In the genomic region with DNA sequence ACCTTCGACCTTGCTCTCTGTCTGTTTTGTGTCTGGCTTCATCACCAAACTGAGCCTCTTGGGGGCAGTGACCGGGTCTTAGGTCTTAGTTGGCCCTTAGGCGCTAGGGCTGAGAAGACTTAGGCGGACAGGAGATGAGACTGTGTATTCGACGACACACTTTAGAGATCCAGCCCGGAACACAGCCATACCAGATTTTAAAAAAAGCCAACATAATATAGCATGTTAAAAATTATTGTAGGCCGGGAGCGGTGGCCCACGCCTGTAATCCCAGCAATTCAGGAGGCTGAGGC, we compare ENCODE assay signal across 7 cellular contexts. TPM values are rescaled to one million over a fixed set of nuclear protein-coding genes. Genes with fewer than 3 reads are reported as not detected.
DNase-seq lines count a peak whose midpoint lies in the region; ATAC-seq and TF ChIP-seq lines count a peak whose summit lies in the region.

No MANE protein-coding gene starts in this region.

- intact Hi-C loops in activated CD4-positive, alpha-beta memory T cell treated with anti-CD3 and anti-CD28 coated beads for 36 hours (cut with micrococcal nuclease): no loop called here

- no peak for TF ChIP-seq CTCF in HEK293 (tag by site-specific recombination; IDR thresholded peaks at IDR 0.05)

- H3K4me1 ChIP-seq in HEK293 (ENCODE audit: control insufficient read depth, insufficient read depth, low read length): peaks cover 6% of the 10 kb centered on the region
- H3K4me1 ChIP-seq in iPS-15b (ENCODE audit: control insufficient read depth, insufficient read depth, low read length): peaks cover 5% of the 10 kb centered on the region

- H3K36me3 Mint-ChIP-seq in activated CD4-positive, alpha-beta memory T cell treated with anti-CD3 and anti-CD28 coated beads for 36 hours: no peaks in the 10 kb centered on the region
- H3K36me3 Mint-ChIP-seq in stimulated activated naive B cell treated with anti-CD40 and anti-IgM and Interleukin-4, amounts not matched to agents 10 μg/mL and 1 μg/mL and 100 μg/mL, for 72 hours: no peaks in the 10 kb centered on the region

- H3K36me3 ChIP-seq in HEK293 (ENCODE audit: control insufficient read depth in 2 of 2, insufficient read depth in 1 of 2, low read length in 2 of 2): no peaks in the 10 kb centered on the region
- no peaks in the 10 kb centered on the region for H3K36me3 ChIP-seq in iPS-15b (ENCODE audit: control insufficient read depth, insufficient read depth, low read length)

- peak overlapping the region; percentile 96 for H3K27ac ChIP-seq in HEK293 (ENCODE audit: extremely low read depth, low read depth, low read length)

- no peak overlapping the region for H3K27ac Mint-ChIP-seq in activated CD4-positive, alpha-beta memory T cell treated with anti-CD3 and anti-CD28 coated beads for 36 hours
- H3K27ac Mint-ChIP-seq in stimulated activated naive B cell treated with anti-CD40 and anti-IgM and Interleukin-4, amounts not matched to agents 10 μg/mL and 1 μg/mL and 100 μg/mL, for 72 hours: peak overlapping the region; percentile 37

- no peak for DNase-seq in activated CD4-positive, alpha-beta memory T cell treated with anti-CD3 and anti-CD28 coated beads for 36 hours
- no peak for DNase-seq in stimulated activated naive B cell treated with anti-CD40 and anti-IgM and Interleukin-4, amounts not matched to agents 10 μg/mL and 1 μg/mL and 100 μg/mL, for 72 hours
- DNase-seq in stimulated activated CD4-positive, alpha-beta T cell treated with anti-CD3 and anti-CD28 coated beads, Interleukin-1b, Interleukin-23, amount 100 ng/mL, for 48 hours: no peak
- no peak for DNase-seq in cerebellar cortex (ENCODE audit: low spot score)
- no peak for DNase-seq in ecto neural progenitor cell (ENCODE audit: low spot score)

- H3K4me3 ChIP-seq in HEK293 (ENCODE audit: low read depth, low read length): no peak overlapping the region
- peak overlapping the region; percentile 60 for H3K4me3 ChIP-seq in iPS-15b (ENCODE audit: low read depth, low read length)

- POLR2A ChIA-PET in HEK293 (lab: Yijun Ruan, JAX): interaction anchor here (1.8 kb wide), 1 partner anchor 20 kb away, joined by 7 read pairs; a partner anchor contains a TSS
- POLR2A ChIA-PET in activated CD4-positive, alpha-beta memory T cell treated with anti-CD3 and anti-CD28 coated beads for 36 hours (lab: Charles Lee): interaction anchor here (1.9 kb wide), 1 partner anchor 20 kb away, joined by 6 read pairs; a partner anchor contains a TSS

- no peak for ATAC-seq in stimulated activated naive B cell treated with anti-CD40 and anti-IgM and Interleukin-4, amounts not matched to agents 10 μg/mL and 1 μg/mL and 100 μg/mL, for 72 hours (replicated peaks)

- H3K27me3 ChIP-seq in iPS-15b (ENCODE audit: control insufficient read depth, insufficient read depth, low read length): no peaks in the 10 kb centered on the region

- CTCF ChIA-PET in HEK293 (lab: Yijun Ruan, JAX): no interaction called here
- CTCF ChIA-PET in activated CD4-positive, alpha-beta memory T cell treated with anti-CD3 and anti-CD28 coated beads for 36 hours (lab: Charles Lee): no interaction called here

- peaks cover 5% of the 10 kb centered on the region for H3K9me3 Mint-ChIP-seq in activated CD4-positive, alpha-beta memory T cell treated with anti-CD3 and anti-CD28 coated beads for 36 hours
- H3K9me3 Mint-ChIP-seq in stimulated activated naive B cell treated with anti-CD40 and anti-IgM and Interleukin-4, amounts not matched to agents 10 μg/mL and 1 μg/mL and 100 μg/mL, for 72 hours: peaks cover 0 to 6% of the 10 kb centered on the region in 2 donors

- no peaks in the 10 kb centered on the region for H3K9me3 ChIP-seq in HEK293 (ENCODE audit: control insufficient read depth, insufficient read depth, low read depth, low read length)
- H3K9me3 ChIP-seq in iPS-15b (ENCODE audit: control insufficient read depth, insufficient read depth, low read length): no peaks in the 10 kb centered on the region

- H3K4me3 Mint-ChIP-seq in activated CD4-positive, alpha-beta memory T cell treated with anti-CD3 and anti-CD28 coated beads for 36 hours: peak overlapping the region; percentile 23
- H3K4me3 Mint-ChIP-seq in stimulated activated naive B cell treated with anti-CD40 and anti-IgM and Interleukin-4, amounts not matched to agents 10 μg/mL and 1 μg/mL and 100 μg/mL, for 72 hours: peak overlapping the region; percentile 71 to 79

- H3K9ac ChIP-seq in iPS-15b (ENCODE audit: low read depth, low read length): no peak overlapping the region

- H3K27me3 Mint-ChIP-seq in activated CD4-positive, alpha-beta memory T cell treated with anti-CD3 and anti-CD28 coated beads for 36 hours: peaks cover 5% of the 10 kb centered on the region
- no peaks in the 10 kb centered on the region for H3K27me3 Mint-ChIP-seq in stimulated activated naive B cell treated with anti-CD40 and anti-IgM and Interleukin-4, amounts not matched to agents 10 μg/mL and 1 μg/mL and 100 μg/mL, for 72 hours

- H3K4me1 Mint-ChIP-seq in activated CD4-positive, alpha-beta memory T cell treated with anti-CD3 and anti-CD28 coated beads for 36 hours (ENCODE audit: low read depth): peaks cover 34% of the 10 kb centered on the region
- peaks cover 27 to 63% of the 10 kb centered on the region in 2 donors for H3K4me1 Mint-ChIP-seq in stimulated activated naive B cell treated with anti-CD40 and anti-IgM and Interleukin-4, amounts not matched to agents 10 μg/mL and 1 μg/mL and 100 μg/mL, for 72 hours

TF ChIP-seq in HEK293, 187 proteins besides CTCF, POLR2A, EP300 and RAD21:
- no peak for TF ChIP-seq ZIC2 (tag by site-specific recombination; IDR thresholded peaks at IDR 0.05)
- TF ChIP-seq ZNF561 (tag by site-specific recombination; IDR thresholded peaks at IDR 0.05; ENCODE audit: borderline replicate concordance): no peak
- TF ChIP-seq, protein P1, sequence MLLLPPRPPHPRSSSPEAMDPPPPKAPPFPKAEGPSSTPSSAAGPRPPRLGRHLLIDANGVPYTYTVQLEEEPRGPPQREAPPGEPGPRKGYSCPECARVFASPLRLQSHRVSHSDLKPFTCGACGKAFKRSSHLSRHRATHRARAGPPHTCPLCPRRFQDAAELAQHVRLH (tag by site-specific recombination; IDR thresholded peaks at IDR 0.05): 0 out of 2 replicates have a peak, but pooled peaks have one; percentile 3
- TF ChIP-seq ZNF777 (tag by site-specific recombination; IDR thresholded peaks at IDR 0.05; ENCODE audit: borderline replicate concordance): no peak
- TF ChIP-seq ZNF404 (tag by site-specific recombination; IDR thresholded peaks at IDR 0.05): no peak
- no peak for TF ChIP-seq ZNF155 (tag by site-specific recombination; IDR thresholded peaks at IDR 0.05)
TF ChIP-seq in HEK293: peak in this region for 1.

RNA-seq across cellular contexts. Expression of a gene that starts 9.5 kb away (rescaled TPM):
- not detected for total RNA-seq in activated CD4-positive, alpha-beta memory T cell treated with anti-CD3 and anti-CD28 coated beads for 36 hours

RNA-seq across cellular contexts. Expression of a gene that starts 21.0 kb away (rescaled TPM):
- 10 to 100 TPM; 33.4 to 34.9 TPM for total RNA-seq in activated CD4-positive, alpha-beta memory T cell treated with anti-CD3 and anti-CD28 coated beads for 36 hours
